ENCODE assay signal across 17 cellular contexts in the genomic region with DNA sequence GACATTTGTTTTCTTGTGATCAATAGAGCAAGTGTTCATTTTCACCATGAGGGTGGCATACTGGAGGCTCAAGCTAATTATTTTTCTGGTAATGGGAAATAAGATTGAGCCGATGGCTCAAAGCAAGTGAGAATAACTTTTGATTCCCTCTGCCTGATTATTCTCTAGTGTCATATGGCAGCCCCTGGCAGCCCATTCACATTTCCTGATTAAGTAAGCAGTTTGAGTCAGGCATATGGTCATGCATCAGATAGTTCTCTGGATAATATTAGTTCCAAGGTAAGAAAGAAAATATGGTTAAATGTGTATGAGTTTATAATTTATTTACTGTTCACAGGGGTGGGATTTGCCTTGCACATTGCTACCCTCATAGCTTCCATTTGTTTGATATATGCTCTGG.
"Had no signal": no experiment of that assay in that cellular context is flagged by ENCODE, and none has a peak within 500 bp of the region (broad histone marks: within the 10 kb centered on the region; RNA-seq: fewer than 3 reads in every experiment).

No MANE protein-coding gene starts in this region.

- ATAC-seq: natural killer cell; right lobe of liver; stimulated activated memory B cell treated with anti-CD40 and anti-IgM and Interleukin-4, amounts not matched to agents 10 μg/mL and 1 μg/mL and 100 μg/mL, for 72 hours; stimulated activated naive CD8-positive, alpha-beta T cell treated with anti-CD3 and anti-CD28 coated beads, Interleukin-15, amount 100 ng/mL, for 72 hours had no signal

- DNase-seq: islet precursor cell; left ventricle myocardium inferior; mesendoderm; naive B cell; natural killer cell; nephron progenitor cell; occipital lobe; right lobe of liver; stimulated activated CD4-positive, alpha-beta T cell treated with anti-CD3 and anti-CD28 coated beads, Interleukin-1b, Interleukin-23, amount 100 ng/mL, for 48 hours; stimulated activated CD4-positive, alpha-beta T cell treated with anti-CD3 and anti-CD28 coated beads, Interleukin-2, amount 100 ng/mL, for 48 hours; stimulated activated CD4-positive, alpha-beta T cell treated with anti-CD3 and anti-CD28 coated beads, Interleukin-4, amount 100 ng/mL, for 4 hours; stimulated activated CD8-positive, alpha-beta memory T cell treated with anti-CD3 and anti-CD28 coated beads, Interleukin-4, amount 100 ng/mL, for 48 hours; stimulated activated naive CD4-positive, alpha-beta T cell treated with Interleukin-2 at 50 U/mL for 16 hours; stimulated activated naive CD8-positive, alpha-beta T cell treated with anti-CD3 and anti-CD28 coated beads, Interleukin-15, amount 100 ng/mL, for 72 hours; substantia nigra; uterus had no signal
